ENCODE assay signal across 9 cellular contexts in the genomic region with DNA sequence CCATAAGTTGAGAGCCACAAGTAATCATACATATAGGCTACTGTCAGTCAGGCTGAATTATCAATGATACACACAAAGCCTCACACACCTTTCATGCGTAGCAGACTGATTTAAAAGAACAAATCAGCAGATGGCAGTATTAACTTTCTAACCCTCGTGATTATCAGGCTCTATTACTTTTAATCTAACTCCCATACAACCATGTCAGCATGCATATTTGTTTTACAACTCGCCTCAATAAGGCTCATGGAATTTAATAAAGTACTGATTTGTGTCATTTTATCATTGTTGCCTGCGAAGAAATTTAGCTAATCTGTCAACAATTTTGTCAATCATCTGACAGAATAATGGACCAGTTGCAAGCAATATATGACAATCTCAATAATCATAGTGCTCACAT.
DNase-seq lines count a peak whose midpoint lies in the region; ATAC-seq and TF ChIP-seq lines count a peak whose summit lies in the region.
"Had no signal": no experiment of that assay in that cellular context is flagged by ENCODE, and none has a peak within 500 bp of the region (broad histone marks: within the 10 kb centered on the region; RNA-seq: fewer than 3 reads in every experiment).

No MANE protein-coding gene starts in this region.

- 0 out of 2 replicates have a peak, but pooled peaks cover 5% of the 10 kb centered on the region for H3K36me3 Mint-ChIP-seq in WTC11

- no peaks in the 10 kb centered on the region for H3K27me3 ChIP-seq in DND-41 (ENCODE audit: insufficient read depth, low read length, poor library complexity)

- ATAC-seq in DND-41 (ENCODE audit: insufficient read depth, low read depth) (peak; percentile 47; the same call in 1 of the 3 replicates), WTC11 (no peak), HG03565 (IDR thresholded peaks at IDR 0.05; ENCODE audit: unreplicated experiment) (no peak), GM21526 (IDR thresholded peaks at IDR 0.05; ENCODE audit: low FRiP score, unreplicated experiment) (no peak)

- CTCF ChIA-PET in WTC11 (lab: Charles Lee) = interaction anchor here (1.6 kb wide), 1 partner anchor 275 kb away, joined by 3 read pairs; no protein-coding TSS in a partner anchor

- no peaks in the 10 kb centered on the region for H3K9me3 ChIP-seq in DND-41 (ENCODE audit: insufficient read depth, low read length, severe bottlenecking)

- no peak overlapping the region for H3K4me3 ChIP-seq in DND-41 (ENCODE audit: low read depth in 1 of 2, low read length in 2 of 2)
- no peak overlapping the region for H3K4me3 ChIP-seq in astrocyte of the spinal cord (ENCODE audit: low read depth, low read length)

- H3K4me1 Mint-ChIP-seq in WTC11 = no peaks in the 10 kb centered on the region
- H3K4me1 Mint-ChIP-seq: IgD-negative memory B cell had no signal

- POLR2A ChIA-PET in WTC11 (lab: Charles Lee) = no interaction called here

- no peaks in the 10 kb centered on the region for H3K79me2 ChIP-seq in DND-41 (ENCODE audit: insufficient read depth, low read length)

- no peaks in the 10 kb centered on the region for H3K9me3 Mint-ChIP-seq in WTC11
- H3K9me3 Mint-ChIP-seq: IgD-negative memory B cell had no signal

- in situ Hi-C loops in astrocyte of the spinal cord (cut with HindIII; ENCODE audit: low sequenced_read_pairs) = no loop called here

- no peak overlapping the region for H3K27ac ChIP-seq in DND-41 (ENCODE audit: low read length)

- peaks cover 40% of the 10 kb centered on the region for H3K36me3 ChIP-seq in DND-41 (ENCODE audit: insufficient read depth, low read length)

- TF ChIP-seq CTCF in DND-41 (IDR thresholded peaks at IDR 0.05; ENCODE audit: borderline replicate concordance, extremely low read depth, low read length, poor library complexity, severe bottlenecking) (peak; percentile 60), astrocyte of the spinal cord (IDR thresholded peaks at IDR 0.05; ENCODE audit: low read depth, low read length) (peak; percentile 29), WTC11 (IDR thresholded peaks at IDR 0.05) (no peak)

- H3K27ac Mint-ChIP-seq in WTC11 = no peak overlapping the region
- H3K27ac Mint-ChIP-seq: IgD-negative memory B cell had no signal

- no peak overlapping the region for H3K4me2 ChIP-seq in DND-41 (ENCODE audit: insufficient read depth, low read length)

- DNase-seq in DND-41 = no peak
- DNase-seq in NCI-H1105 treated with DMSO at 0.1 percent for 48 hours (lab: John Stamatoyannopoulos, UW) = peak; percentile 58
- DNase-seq in astrocyte of the spinal cord (ENCODE audit: low read depth, low spot score) = peak; percentile 42
- peak; percentile 46 to 68 for DNase-seq in lung microvascular endothelial cell (ENCODE audit: low read depth in 2 of 2)
- no peak for DNase-seq in HPDE6-E6E7 (ENCODE audit: extremely low spot score)
- no peak for DNase-seq in WTC11 (ENCODE audit: low spot score)

- H3K9ac ChIP-seq in DND-41 (ENCODE audit: low read depth, low read length) = no peak overlapping the region

- no peak overlapping the region for H2AFZ ChIP-seq in DND-41 (ENCODE audit: low read depth, low read length)

- no peaks in the 10 kb centered on the region for H3K4me1 ChIP-seq in DND-41 (ENCODE audit: insufficient read depth, low read length)

- H3K27me3 Mint-ChIP-seq in WTC11 (ENCODE audit: low read depth) = no peaks in the 10 kb centered on the region
- H3K27me3 Mint-ChIP-seq: IgD-negative memory B cell had no signal

- no peak overlapping the region for H3K4me3 Mint-ChIP-seq in WTC11
- H3K4me3 Mint-ChIP-seq: IgD-negative memory B cell had no signal

- H4K20me1 ChIP-seq in DND-41 (ENCODE audit: insufficient read depth, low read length) = no peaks in the 10 kb centered on the region

TF ChIP-seq in WTC11, 78 proteins besides CTCF, POLR2A, EP300 and RAD21:
- TF ChIP-seq ZNF671 (CRISPR knock-in tag; IDR thresholded peaks at IDR 0.05) = no peak
- TF ChIP-seq, protein P1, sequence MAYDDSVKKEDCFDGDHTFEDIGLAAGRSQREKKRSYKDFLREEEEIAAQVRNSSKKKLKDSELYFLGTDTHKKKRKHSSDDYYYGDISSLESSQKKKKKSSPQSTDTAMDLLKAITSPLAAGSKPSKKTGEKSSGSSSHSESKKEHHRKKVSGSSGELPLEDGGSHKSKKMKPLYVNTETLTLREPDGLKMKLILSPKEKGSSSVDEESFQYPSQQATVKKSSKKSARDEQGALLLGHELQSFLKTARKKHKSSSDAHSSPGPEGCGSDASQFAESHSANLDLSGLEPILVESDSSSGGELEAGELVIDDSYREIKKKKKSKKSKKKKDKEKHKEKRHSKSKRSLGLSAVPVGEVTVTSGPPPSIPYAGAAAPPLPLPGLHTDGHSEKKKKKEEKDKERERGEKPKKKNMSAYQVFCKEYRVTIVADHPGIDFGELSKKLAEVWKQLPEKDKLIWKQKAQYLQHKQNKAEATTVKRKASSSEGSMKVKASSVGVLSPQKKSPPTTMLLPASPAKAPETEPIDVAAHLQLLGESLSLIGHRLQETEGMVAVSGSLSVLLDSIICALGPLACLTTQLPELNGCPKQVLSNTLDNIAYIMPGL (CRISPR knock-in tag; IDR thresholded peaks at IDR 0.05) = no peak
- no peak for TF ChIP-seq ZNF423 (CRISPR knock-in tag; IDR thresholded peaks at IDR 0.05)
- no peak for TF ChIP-seq JUN (CRISPR knock-in tag; IDR thresholded peaks at IDR 0.05)
- no peak for TF ChIP-seq TCF7 (CRISPR knock-in tag; IDR thresholded peaks at IDR 0.05; ENCODE audit: low read depth)
- TF ChIP-seq ZNF121 (CRISPR knock-in tag; IDR thresholded peaks at IDR 0.05) = no peak
- no peak for TF ChIP-seq TP53 (CRISPR knock-in tag; IDR thresholded peaks at IDR 0.05)
- TF ChIP-seq, protein P2, sequence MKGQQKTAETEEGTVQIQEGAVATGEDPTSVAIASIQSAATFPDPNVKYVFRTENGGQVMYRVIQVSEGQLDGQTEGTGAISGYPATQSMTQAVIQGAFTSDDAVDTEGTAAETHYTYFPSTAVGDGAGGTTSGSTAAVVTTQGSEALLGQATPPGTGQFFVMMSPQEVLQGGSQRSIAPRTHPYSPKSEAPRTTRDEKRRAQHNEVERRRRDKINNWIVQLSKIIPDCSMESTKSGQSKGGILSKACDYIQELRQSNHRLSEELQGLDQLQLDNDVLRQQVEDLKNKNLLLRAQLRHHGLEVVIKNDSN (CRISPR knock-in tag; IDR thresholded peaks at IDR 0.05) = no peak
- TF ChIP-seq, protein P3, sequence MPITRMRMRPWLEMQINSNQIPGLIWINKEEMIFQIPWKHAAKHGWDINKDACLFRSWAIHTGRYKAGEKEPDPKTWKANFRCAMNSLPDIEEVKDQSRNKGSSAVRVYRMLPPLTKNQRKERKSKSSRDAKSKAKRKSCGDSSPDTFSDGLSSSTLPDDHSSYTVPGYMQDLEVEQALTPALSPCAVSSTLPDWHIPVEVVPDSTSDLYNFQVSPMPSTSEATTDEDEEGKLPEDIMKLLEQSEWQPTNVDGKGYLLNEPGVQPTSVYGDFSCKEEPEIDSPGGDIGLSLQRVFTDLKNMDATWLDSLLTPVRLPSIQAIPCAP (CRISPR knock-in tag; IDR thresholded peaks at IDR 0.05) = no peak
- no peak for TF ChIP-seq TEAD4 (CRISPR knock-in tag; IDR thresholded peaks at IDR 0.05)
- TF ChIP-seq FOXJ3 (CRISPR knock-in tag; IDR thresholded peaks at IDR 0.05; ENCODE audit: borderline replicate concordance) = no peak
- TF ChIP-seq, protein P4, sequence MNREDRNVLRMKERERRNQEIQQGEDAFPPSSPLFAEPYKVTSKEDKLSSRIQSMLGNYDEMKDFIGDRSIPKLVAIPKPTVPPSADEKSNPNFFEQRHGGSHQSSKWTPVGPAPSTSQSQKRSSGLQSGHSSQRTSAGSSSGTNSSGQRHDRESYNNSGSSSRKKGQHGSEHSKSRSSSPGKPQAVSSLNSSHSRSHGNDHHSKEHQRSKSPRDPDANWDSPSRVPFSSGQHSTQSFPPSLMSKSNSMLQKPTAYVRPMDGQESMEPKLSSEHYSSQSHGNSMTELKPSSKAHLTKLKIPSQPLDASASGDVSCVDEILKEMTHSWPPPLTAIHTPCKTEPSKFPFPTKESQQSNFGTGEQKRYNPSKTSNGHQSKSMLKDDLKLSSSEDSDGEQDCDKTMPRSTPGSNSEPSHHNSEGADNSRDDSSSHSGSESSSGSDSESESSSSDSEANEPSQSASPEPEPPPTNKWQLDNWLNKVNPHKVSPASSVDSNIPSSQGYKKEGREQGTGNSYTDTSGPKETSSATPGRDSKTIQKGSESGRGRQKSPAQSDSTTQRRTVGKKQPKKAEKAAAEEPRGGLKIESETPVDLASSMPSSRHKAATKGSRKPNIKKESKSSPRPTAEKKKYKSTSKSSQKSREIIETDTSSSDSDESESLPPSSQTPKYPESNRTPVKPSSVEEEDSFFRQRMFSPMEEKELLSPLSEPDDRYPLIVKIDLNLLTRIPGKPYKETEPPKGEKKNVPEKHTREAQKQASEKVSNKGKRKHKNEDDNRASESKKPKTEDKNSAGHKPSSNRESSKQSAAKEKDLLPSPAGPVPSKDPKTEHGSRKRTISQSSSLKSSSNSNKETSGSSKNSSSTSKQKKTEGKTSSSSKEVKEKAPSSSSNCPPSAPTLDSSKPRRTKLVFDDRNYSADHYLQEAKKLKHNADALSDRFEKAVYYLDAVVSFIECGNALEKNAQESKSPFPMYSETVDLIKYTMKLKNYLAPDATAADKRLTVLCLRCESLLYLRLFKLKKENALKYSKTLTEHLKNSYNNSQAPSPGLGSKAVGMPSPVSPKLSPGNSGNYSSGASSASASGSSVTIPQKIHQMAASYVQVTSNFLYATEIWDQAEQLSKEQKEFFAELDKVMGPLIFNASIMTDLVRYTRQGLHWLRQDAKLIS (CRISPR knock-in tag; IDR thresholded peaks at IDR 0.05; ENCODE audit: borderline replicate concordance) = no peak
- no peak for TF ChIP-seq SMAD3 (CRISPR knock-in tag; IDR thresholded peaks at IDR 0.05; ENCODE audit: borderline replicate concordance)
- no peak for TF ChIP-seq ZNF263 (CRISPR knock-in tag; IDR thresholded peaks at IDR 0.05; ENCODE audit: low read depth)

Comparison
In these comparisons a context has a peak if more than half of its experiments do, and no peak if none do; other contexts are left out.
1. DNase-seq: peak in NCI-H1105 treated with DMSO at 0.1 percent for 48 hours (single experiment), astrocyte of the spinal cord (single experiment) and lung microvascular endothelial cell (2 of 2); none in DND-41 (single experiment), HPDE6-E6E7 (single experiment) and WTC11 (single experiment).